Comparison of ENCODE assay signal across 1 cellular context in genomic region chr11:76293189-76293631, GRCh38.
TF ChIP-seq lines count a peak whose summit lies in the region.

No MANE protein-coding gene starts in this region.

TF ChIP-seq in GM12878, 131 proteins besides CTCF, POLR2A, EP300 and RAD21 (continued from another document and continues in another):
- no peak for TF ChIP-seq ZBTB4 (CRISPR knock-in tag; IDR thresholded peaks at IDR 0.05)
- TF ChIP-seq MTA3 (IDR thresholded peaks at IDR 0.05; ENCODE audit: borderline replicate concordance, low read length), result 0 out of 2 replicates have a peak, but pooled peaks have one; percentile 57
- TF ChIP-seq CREB1 (IDR thresholded peaks at IDR 0.05; ENCODE audit: low read depth), result no peak
- no peak for TF ChIP-seq NRF1 (conservative IDR thresholded peaks at IDR 0.05; ENCODE audit: low read depth, low read length)
- no peak for TF ChIP-seq ASH2L (IDR thresholded peaks at IDR 0.05; ENCODE audit: borderline replicate concordance, low read depth)
- peak; percentile 80 for TF ChIP-seq JUNB (IDR thresholded peaks at IDR 0.05)
- TF ChIP-seq, protein P1, sequence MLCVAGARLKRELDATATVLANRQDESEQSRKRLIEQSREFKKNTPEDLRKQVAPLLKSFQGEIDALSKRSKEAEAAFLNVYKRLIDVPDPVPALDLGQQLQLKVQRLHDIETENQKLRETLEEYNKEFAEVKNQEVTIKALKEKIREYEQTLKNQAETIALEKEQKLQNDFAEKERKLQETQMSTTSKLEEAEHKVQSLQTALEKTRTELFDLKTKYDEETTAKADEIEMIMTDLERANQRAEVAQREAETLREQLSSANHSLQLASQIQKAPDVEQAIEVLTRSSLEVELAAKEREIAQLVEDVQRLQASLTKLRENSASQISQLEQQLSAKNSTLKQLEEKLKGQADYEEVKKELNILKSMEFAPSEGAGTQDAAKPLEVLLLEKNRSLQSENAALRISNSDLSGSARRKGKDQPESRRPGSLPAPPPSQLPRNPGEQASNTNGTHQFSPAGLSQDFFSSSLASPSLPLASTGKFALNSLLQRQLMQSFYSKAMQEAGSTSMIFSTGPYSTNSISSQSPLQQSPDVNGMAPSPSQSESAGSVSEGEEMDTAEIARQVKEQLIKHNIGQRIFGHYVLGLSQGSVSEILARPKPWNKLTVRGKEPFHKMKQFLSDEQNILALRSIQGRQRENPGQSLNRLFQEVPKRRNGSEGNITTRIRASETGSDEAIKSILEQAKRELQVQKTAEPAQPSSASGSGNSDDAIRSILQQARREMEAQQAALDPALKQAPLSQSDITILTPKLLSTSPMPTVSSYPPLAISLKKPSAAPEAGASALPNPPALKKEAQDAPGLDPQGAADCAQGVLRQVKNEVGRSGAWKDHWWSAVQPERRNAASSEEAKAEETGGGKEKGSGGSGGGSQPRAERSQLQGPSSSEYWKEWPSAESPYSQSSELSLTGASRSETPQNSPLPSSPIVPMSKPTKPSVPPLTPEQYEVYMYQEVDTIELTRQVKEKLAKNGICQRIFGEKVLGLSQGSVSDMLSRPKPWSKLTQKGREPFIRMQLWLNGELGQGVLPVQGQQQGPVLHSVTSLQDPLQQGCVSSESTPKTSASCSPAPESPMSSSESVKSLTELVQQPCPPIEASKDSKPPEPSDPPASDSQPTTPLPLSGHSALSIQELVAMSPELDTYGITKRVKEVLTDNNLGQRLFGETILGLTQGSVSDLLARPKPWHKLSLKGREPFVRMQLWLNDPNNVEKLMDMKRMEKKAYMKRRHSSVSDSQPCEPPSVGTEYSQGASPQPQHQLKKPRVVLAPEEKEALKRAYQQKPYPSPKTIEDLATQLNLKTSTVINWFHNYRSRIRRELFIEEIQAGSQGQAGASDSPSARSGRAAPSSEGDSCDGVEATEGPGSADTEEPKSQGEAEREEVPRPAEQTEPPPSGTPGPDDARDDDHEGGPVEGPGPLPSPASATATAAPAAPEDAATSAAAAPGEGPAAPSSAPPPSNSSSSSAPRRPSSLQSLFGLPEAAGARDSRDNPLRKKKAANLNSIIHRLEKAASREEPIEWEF (IDR thresholded peaks at IDR 0.05; ENCODE audit: insufficient replicate concordance, low read depth, low read length), result no peak
- TF ChIP-seq, protein P2, sequence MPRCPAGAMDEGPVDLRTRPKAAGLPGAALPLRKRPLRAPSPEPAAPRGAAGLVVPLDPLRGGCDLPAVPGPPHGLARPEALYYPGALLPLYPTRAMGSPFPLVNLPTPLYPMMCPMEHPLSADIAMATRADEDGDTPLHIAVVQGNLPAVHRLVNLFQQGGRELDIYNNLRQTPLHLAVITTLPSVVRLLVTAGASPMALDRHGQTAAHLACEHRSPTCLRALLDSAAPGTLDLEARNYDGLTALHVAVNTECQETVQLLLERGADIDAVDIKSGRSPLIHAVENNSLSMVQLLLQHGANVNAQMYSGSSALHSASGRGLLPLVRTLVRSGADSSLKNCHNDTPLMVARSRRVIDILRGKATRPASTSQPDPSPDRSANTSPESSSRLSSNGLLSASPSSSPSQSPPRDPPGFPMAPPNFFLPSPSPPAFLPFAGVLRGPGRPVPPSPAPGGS (IDR thresholded peaks at IDR 0.05; ENCODE audit: borderline replicate concordance, insufficient read depth, low read depth, low read length, poor library complexity, severe bottlenecking), result no peak
- TF ChIP-seq EED (IDR thresholded peaks at IDR 0.05; ENCODE audit: low read depth), result peak; percentile 88
- TF ChIP-seq, protein P3, sequence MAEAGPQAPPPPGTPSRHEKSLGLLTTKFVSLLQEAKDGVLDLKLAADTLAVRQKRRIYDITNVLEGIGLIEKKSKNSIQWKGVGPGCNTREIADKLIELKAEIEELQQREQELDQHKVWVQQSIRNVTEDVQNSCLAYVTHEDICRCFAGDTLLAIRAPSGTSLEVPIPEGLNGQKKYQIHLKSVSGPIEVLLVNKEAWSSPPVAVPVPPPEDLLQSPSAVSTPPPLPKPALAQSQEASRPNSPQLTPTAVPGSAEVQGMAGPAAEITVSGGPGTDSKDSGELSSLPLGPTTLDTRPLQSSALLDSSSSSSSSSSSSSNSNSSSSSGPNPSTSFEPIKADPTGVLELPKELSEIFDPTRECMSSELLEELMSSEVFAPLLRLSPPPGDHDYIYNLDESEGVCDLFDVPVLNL (IDR thresholded peaks at IDR 0.05; ENCODE audit: low read depth, low read length), result no peak
- TF ChIP-seq KAT2A (conservative IDR thresholded peaks at IDR 0.05; ENCODE audit: control insufficient read depth, low read depth, low read length), result no peak
- TF ChIP-seq TARDBP (IDR thresholded peaks at IDR 0.05; ENCODE audit: borderline replicate concordance), result no peak
- TF ChIP-seq NBN (IDR thresholded peaks at IDR 0.05), result no peak
- TF ChIP-seq POLR2AphosphoS2 (IDR thresholded peaks at IDR 0.05; ENCODE audit: low read depth, low read length), result no peak
- no peak for TF ChIP-seq TCF3 (IDR thresholded peaks at IDR 0.05; ENCODE audit: borderline replicate concordance, insufficient read depth, low read depth, low read length)
- no peak for TF ChIP-seq FOXK2 (IDR thresholded peaks at IDR 0.05)
- no peak for TF ChIP-seq WRNIP1 (IDR thresholded peaks at IDR 0.05; ENCODE audit: borderline replicate concordance, low read depth, low read length)
- no peak for TF ChIP-seq SREBF2 (IDR thresholded peaks at IDR 0.05; ENCODE audit: low read length)
- peak; percentile 61 for TF ChIP-seq SPI1 (IDR thresholded peaks at IDR 0.05; ENCODE audit: borderline replicate concordance, insufficient read depth, low read depth, low read length)
- no peak for TF ChIP-seq NR2C1 (IDR thresholded peaks at IDR 0.05)
- no peak for TF ChIP-seq TBL1XR1 (IDR thresholded peaks at IDR 0.05; ENCODE audit: low read depth, low read length)
- TF ChIP-seq STAT1 (conservative IDR thresholded peaks at IDR 0.05), result no peak
- TF ChIP-seq NKRF (conservative IDR thresholded peaks at IDR 0.05), result no peak
- no peak for TF ChIP-seq MYB (IDR thresholded peaks at IDR 0.05; ENCODE audit: borderline replicate concordance, low read depth, low read length)
- no peak for TF ChIP-seq POLR2AphosphoS5 (IDR thresholded peaks at IDR 0.05; ENCODE audit: low read length)
- no peak for TF ChIP-seq ZNF24 (IDR thresholded peaks at IDR 0.05)
- TF ChIP-seq RB1 (IDR thresholded peaks at IDR 0.05; ENCODE audit: borderline replicate concordance), result no peak
- TF ChIP-seq MLLT1 (IDR thresholded peaks at IDR 0.05), result no peak
- TF ChIP-seq NR2C2 (IDR thresholded peaks at IDR 0.05; ENCODE audit: borderline replicate concordance, control insufficient read depth, insufficient read length, low read depth), result no peak
- TF ChIP-seq HDAC6 (IDR thresholded peaks at IDR 0.05; ENCODE audit: unreplicated experiment), result no peak
- TF ChIP-seq PAX5 (IDR thresholded peaks at IDR 0.05; ENCODE audit: borderline replicate concordance, low read depth, low read length), result no peak
- peak; percentile 36 for TF ChIP-seq SKIL (IDR thresholded peaks at IDR 0.05; ENCODE audit: low read depth, poor library complexity, severe bottlenecking)
- TF ChIP-seq, protein P4, sequence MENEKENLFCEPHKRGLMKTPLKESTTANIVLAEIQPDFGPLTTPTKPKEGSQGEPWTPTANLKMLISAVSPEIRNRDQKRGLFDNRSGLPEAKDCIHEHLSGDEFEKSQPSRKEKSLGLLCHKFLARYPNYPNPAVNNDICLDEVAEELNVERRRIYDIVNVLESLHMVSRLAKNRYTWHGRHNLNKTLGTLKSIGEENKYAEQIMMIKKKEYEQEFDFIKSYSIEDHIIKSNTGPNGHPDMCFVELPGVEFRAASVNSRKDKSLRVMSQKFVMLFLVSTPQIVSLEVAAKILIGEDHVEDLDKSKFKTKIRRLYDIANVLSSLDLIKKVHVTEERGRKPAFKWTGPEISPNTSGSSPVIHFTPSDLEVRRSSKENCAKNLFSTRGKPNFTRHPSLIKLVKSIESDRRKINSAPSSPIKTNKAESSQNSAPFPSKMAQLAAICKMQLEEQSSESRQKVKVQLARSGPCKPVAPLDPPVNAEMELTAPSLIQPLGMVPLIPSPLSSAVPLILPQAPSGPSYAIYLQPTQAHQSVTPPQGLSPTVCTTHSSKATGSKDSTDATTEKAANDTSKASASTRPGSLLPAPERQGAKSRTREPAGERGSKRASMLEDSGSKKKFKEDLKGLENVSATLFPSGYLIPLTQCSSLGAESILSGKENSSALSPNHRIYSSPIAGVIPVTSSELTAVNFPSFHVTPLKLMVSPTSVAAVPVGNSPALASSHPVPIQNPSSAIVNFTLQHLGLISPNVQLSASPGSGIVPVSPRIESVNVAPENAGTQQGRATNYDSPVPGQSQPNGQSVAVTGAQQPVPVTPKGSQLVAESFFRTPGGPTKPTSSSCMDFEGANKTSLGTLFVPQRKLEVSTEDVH (IDR thresholded peaks at IDR 0.05; ENCODE audit: low read depth, partially characterized antibody), result no peak
- TF ChIP-seq MXI1 (IDR thresholded peaks at IDR 0.05; ENCODE audit: low read depth, low read length), result no peak
- no peak for TF ChIP-seq SUPT20H (IDR thresholded peaks at IDR 0.05; ENCODE audit: borderline replicate concordance, control insufficient read depth, low read depth, low read length)
- TF ChIP-seq IKZF2 (IDR thresholded peaks at IDR 0.05), result peak; percentile 84 to 88
- TF ChIP-seq ZNF207 (IDR thresholded peaks at IDR 0.05; ENCODE audit: borderline replicate concordance), result no peak
- no peak for TF ChIP-seq EGR1 (IDR thresholded peaks at IDR 0.05; ENCODE audit: borderline replicate concordance in 1 of 2, low read depth in 2 of 2, low read length in 2 of 2)
- no peak for TF ChIP-seq GATAD2B (conservative IDR thresholded peaks at IDR 0.05; ENCODE audit: low read depth)
- peak; percentile 20; the same call in 1 of the 2 replicates for TF ChIP-seq DPF2 (IDR thresholded peaks at IDR 0.05)
- no peak for TF ChIP-seq PAX8 (IDR thresholded peaks at IDR 0.05)
- TF ChIP-seq MEF2B (IDR thresholded peaks at IDR 0.05; ENCODE audit: partially characterized antibody, poor library complexity, severe bottlenecking), result no peak
- no peak for TF ChIP-seq ZSCAN29 (IDR thresholded peaks at IDR 0.05)
- TF ChIP-seq ESRRA (IDR thresholded peaks at IDR 0.05; ENCODE audit: low read length), result no peak
- TF ChIP-seq KDM1A (IDR thresholded peaks at IDR 0.05; ENCODE audit: borderline replicate concordance), result no peak
- no peak for TF ChIP-seq SMARCA5 (IDR thresholded peaks at IDR 0.05)
